20 cellular contexts compared by ENCODE assay signal in the genomic region with DNA sequence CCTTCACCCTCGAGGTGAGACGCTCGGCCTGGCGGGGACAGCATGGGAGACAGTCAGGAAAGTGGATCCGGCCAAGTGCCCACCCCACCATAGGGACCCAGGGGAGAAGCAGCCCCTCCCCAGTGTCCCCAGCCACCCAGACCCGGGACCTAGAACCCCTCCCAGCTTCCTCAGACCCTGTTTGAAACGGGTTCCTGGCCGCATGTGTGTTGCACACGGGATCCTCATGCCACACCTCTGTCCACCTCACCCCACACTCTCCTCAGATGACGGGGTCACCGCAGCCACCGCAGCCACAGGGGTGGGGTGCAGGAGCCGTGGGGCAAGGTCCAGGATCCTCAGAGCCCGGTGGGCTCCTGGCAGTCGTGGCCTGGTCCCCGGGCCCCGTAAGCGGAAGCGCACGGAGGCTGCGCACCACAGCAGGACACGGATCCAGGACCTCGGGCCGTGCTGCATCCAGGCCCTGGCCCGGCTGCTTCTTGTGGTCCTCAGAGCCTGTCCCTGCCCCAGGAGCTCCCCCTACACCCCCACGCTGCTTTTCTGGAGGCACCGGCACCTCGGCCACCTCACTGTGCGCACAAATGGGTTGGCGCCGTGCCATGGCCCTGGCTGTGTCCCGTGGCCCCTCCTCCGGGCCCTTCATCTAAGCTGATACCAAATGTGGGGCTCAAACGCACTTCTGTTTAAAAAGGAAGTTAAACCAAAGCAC. TPM values are rescaled to one million over a fixed set of nuclear protein-coding genes. Genes with fewer than 3 reads are reported as not detected.
"Had no signal": no experiment of that assay in that cellular context is flagged by ENCODE, and none has a peak within 500 bp of the region (broad histone marks: within the 10 kb centered on the region; RNA-seq: fewer than 3 reads in every experiment).

No MANE protein-coding gene starts in this region.

- H3K27ac ChIP-seq: coronary artery, left lung, pancreas, tibial artery, uterus had no signal

- H3K4me1 ChIP-seq: left lung, pancreas, tibial artery, uterus had no signal

- H3K27me3 ChIP-seq: left lung, pancreas, tibial artery, uterus had no signal

- H3K9me3 ChIP-seq: pancreas, uterus had no signal

- H3K27me3 Mint-ChIP-seq: activated CD4-positive, alpha-beta T cell treated with anti-CD3 and anti-CD28 coated beads, Interleukin-2, amount 10 ng/mL, durations not matched to agents 7 days and 5 days; brain; naive thymus-derived CD4-positive, alpha-beta T cell; T-cell had no signal

- H3K9me3 Mint-ChIP-seq: activated CD4-positive, alpha-beta T cell treated with anti-CD3 and anti-CD28 coated beads, Interleukin-2, amount 10 ng/mL, durations not matched to agents 7 days and 5 days; activated T-helper 1 cell treated with anti-CD3 and anti-CD28 coated beads, Interleukin-12 subunit alpha, Interleukin-12 subunit beta, Interleukin-2, Interleukin-4 antibody, amounts not matched to agents 30 ng/mL and 10 ng/mL and 1 ng/mL, durations not matched to agents 14 hours and 24 hours and 36 hours; T-cell had no signal

- ATAC-seq: left lung; naive thymus-derived CD4-positive, alpha-beta T cell; pancreas; SK-N-SH treated with all-trans-retinoic acid at 6 μM for 48 hours; T-cell had no signal

- H3K36me3 Mint-ChIP-seq: brain, T-cell had no signal

- H3K4me3 Mint-ChIP-seq: activated CD4-positive, alpha-beta T cell treated with anti-CD3 and anti-CD28 coated beads, Interleukin-2, amount 10 ng/mL, durations not matched to agents 7 days and 5 days; activated T-helper 1 cell treated with anti-CD3 and anti-CD28 coated beads, Interleukin-12 subunit alpha, Interleukin-12 subunit beta, Interleukin-2, Interleukin-4 antibody, amounts not matched to agents 30 ng/mL and 10 ng/mL and 1 ng/mL, durations not matched to agents 14 hours and 24 hours and 36 hours; brain; naive thymus-derived CD4-positive, alpha-beta T cell; T-cell had no signal

- DNase-seq: activated CD4-positive, alpha-beta T cell treated with anti-CD3 and anti-CD28 coated beads, Interleukin-2, amount 10 ng/mL, durations not matched to agents 7 days and 5 days; central memory CD4-positive, alpha-beta T cell; erythroblast; foreskin melanocyte; hypothalamus; mesenchymal stem cell; naive thymus-derived CD4-positive, alpha-beta T cell; stimulated activated naive CD4-positive, alpha-beta T cell; substantia nigra; T-cell; tibial artery; uterus had no signal

- H3K4me3 ChIP-seq: coronary artery, left lung, pancreas, tibial artery, uterus had no signal

- H3K4me1 Mint-ChIP-seq: brain had no signal

- H3K27ac Mint-ChIP-seq: activated CD4-positive, alpha-beta T cell treated with anti-CD3 and anti-CD28 coated beads, Interleukin-2, amount 10 ng/mL, durations not matched to agents 7 days and 5 days; activated T-helper 1 cell treated with anti-CD3 and anti-CD28 coated beads, Interleukin-12 subunit alpha, Interleukin-12 subunit beta, Interleukin-2, Interleukin-4 antibody, amounts not matched to agents 30 ng/mL and 10 ng/mL and 1 ng/mL, durations not matched to agents 14 hours and 24 hours and 36 hours; brain; naive thymus-derived CD4-positive, alpha-beta T cell; T-cell had no signal

- H3K36me3 ChIP-seq: left lung, pancreas, tibial artery, uterus had no signal

RNA-seq across cellular contexts. Expression of a gene that starts 15.3 kb away (rescaled TPM):
- total RNA-seq: mucosa of gallbladder had no signal
- polyA plus RNA-seq: keratinocyte, pancreas had no signal

RNA-seq across cellular contexts. Expression of a gene that starts 54.4 kb away (rescaled TPM):
- total RNA-seq: activated CD4-positive, alpha-beta T cell treated with anti-CD3 and anti-CD28 coated beads, Interleukin-2, amount 10 ng/mL, durations not matched to agents 7 days and 5 days; activated T-helper 1 cell treated with anti-CD3 and anti-CD28 coated beads, Interleukin-12 subunit alpha, Interleukin-12 subunit beta, Interleukin-2, Interleukin-4 antibody, amounts not matched to agents 30 ng/mL and 10 ng/mL and 1 ng/mL, durations not matched to agents 14 hours and 24 hours and 36 hours; left lung; mucosa of gallbladder; naive thymus-derived CD4-positive, alpha-beta T cell; pancreas; T-cell; uterus had no signal
- polyA plus RNA-seq: keratinocyte; naive thymus-derived CD4-positive, alpha-beta T cell had no signal
